1 cellular context compared by ENCODE assay signal in genomic region chr2:240898731-240899467, GRCh38.
TF ChIP-seq lines count a peak whose summit lies in the region.

No MANE protein-coding gene starts in this region.

TF ChIP-seq in HEK293, 187 proteins besides CTCF, POLR2A, EP300 and RAD21 (continued from another document):
- TF ChIP-seq PBX3 (CRISPR knock-in tag; IDR thresholded peaks at IDR 0.05) = no peak
